In the genomic region with DNA sequence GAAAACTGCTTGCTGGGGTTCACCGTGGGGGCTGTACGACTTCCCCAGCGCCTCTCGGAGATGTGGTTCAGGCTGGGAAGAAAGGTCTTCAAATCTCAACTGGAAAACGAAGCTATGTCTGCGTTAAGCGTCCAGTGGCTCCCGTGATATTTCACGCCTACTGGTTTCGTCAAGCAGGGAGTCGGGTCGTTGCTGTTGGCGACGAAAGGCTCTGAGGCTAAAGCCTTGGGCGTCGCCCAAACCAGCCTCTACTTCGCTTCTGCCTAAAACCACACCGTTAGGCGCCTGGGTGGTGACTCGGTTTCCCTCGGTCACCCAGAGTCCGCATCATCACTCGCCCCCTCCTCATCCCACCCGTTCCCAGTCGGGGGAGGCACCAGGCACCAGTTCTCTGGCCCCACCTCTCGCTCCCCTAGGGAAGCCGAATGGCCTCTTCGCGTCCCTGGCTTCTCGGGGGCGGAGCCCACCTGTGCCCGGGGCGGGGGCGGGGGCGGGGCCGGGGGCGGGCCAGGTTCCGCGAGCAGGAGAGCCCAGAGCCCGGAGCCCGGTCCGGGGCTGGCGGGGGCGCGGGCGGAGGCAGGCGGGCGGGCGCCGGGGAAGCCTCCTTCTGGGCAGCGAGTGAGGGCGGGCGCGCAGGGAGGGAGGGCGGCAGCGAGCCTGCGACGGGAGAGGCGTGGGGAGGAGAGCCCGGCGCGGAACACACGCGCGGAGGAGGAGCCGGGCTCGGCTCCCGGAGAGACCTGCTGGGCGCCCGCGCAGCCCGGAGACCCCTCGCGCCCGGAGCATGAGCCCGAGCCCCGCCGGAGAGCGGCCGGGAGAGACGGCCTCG, we compare ENCODE assay signal across 8 cellular contexts. TPM values are rescaled to one million over a fixed set of nuclear protein-coding genes. Genes with fewer than 3 reads are reported as not detected.
DNase-seq lines count a peak whose midpoint lies in the region; ATAC-seq and TF ChIP-seq lines count a peak whose summit lies in the region.

Gene B4GALNT3 (plus strand): TSS at position 510 of the 829 bp plus-strand sequence. CDS start 438 bp downstream, outside the sequence.

- no peaks in the 10 kb centered on the region for H3K9me3 Mint-ChIP-seq in activated T-cell treated with anti-CD3 and anti-CD28 coated beads, Interleukin-2, amount 50 U/mL, for 24 hours
- no peaks in the 10 kb centered on the region for H3K9me3 Mint-ChIP-seq in nephron

- no peak within 1 kb of the TSS for H3K4me3 ChIP-seq in fibroblast of mammary gland (ENCODE audit: control insufficient read depth, low read depth, low read length)

- peak; percentile 69 for DNase-seq in DMS 273 (lab: John Stamatoyannopoulos, UW; ENCODE audit: unreplicated experiment)
- DNase-seq in DMS 273 treated with DMSO at 0.1 percent for 48 hours (lab: John Stamatoyannopoulos, UW): no peak
- peak; percentile 87 for DNase-seq in NCI-H510A treated with DMSO at 0.1 percent for 48 hours (lab: John Stamatoyannopoulos, UW)
- peak; percentile 67 for DNase-seq in activated T-cell treated with anti-CD3 and anti-CD28 coated beads, Interleukin-2, amount 50 U/mL, for 24 hours
- peak; percentile 12 for DNase-seq in fibroblast of mammary gland (ENCODE audit: low read depth)
- no peak for DNase-seq in ureter (ENCODE audit: low spot score)

- TF ChIP-seq CTCF in fibroblast of mammary gland (conservative IDR thresholded peaks at IDR 0.05; ENCODE audit: control insufficient read depth, insufficient read depth, low read depth, low read length) (no peak), nephron (IDR thresholded peaks at IDR 0.05; ENCODE audit: unreplicated experiment in 3 of 3) (no peak)

- H3K36me3 Mint-ChIP-seq in activated T-cell treated with anti-CD3 and anti-CD28 coated beads, Interleukin-2, amount 50 U/mL, for 24 hours (ENCODE audit: low read depth): no peaks in the 10 kb centered on the region
- H3K36me3 Mint-ChIP-seq in nephron (ENCODE audit: low read depth): no peaks in the 10 kb centered on the region

- no peak within 1 kb of the TSS for H3K27ac Mint-ChIP-seq in activated T-cell treated with anti-CD3 and anti-CD28 coated beads, Interleukin-2, amount 50 U/mL, for 24 hours
- peak within 1 kb of the TSS in 1 of 3 experiments; percentile 21 for H3K27ac Mint-ChIP-seq in nephron

- peak within 1 kb of the TSS; percentile 74 for H3K4me3 Mint-ChIP-seq in activated T-cell treated with anti-CD3 and anti-CD28 coated beads, Interleukin-2, amount 50 U/mL, for 24 hours
- peak within 1 kb of the TSS; percentile 87 to 89 (median 88) for H3K4me3 Mint-ChIP-seq in nephron

- ATAC-seq in HG03045 (IDR thresholded peaks at IDR 0.05; ENCODE audit: unreplicated experiment): no peak

- peaks cover 21% of the 10 kb centered on the region for H3K4me1 Mint-ChIP-seq in activated T-cell treated with anti-CD3 and anti-CD28 coated beads, Interleukin-2, amount 50 U/mL, for 24 hours (ENCODE audit: low read depth)
- peaks cover 38% of the 10 kb centered on the region for H3K4me1 Mint-ChIP-seq in nephron

- H3K27me3 Mint-ChIP-seq in activated T-cell treated with anti-CD3 and anti-CD28 coated beads, Interleukin-2, amount 50 U/mL, for 24 hours: peaks cover 41% of the 10 kb centered on the region
- H3K27me3 Mint-ChIP-seq in nephron (ENCODE audit: low read depth): peaks cover 78% of the 10 kb centered on the region

RNA-seq across cellular contexts. Expression of gene B4GALNT3, which starts in this region (rescaled TPM):
- total RNA-seq in ureter: 11.7 TPM

Comparison
In these comparisons a context has a peak if more than half of its experiments do, and no peak if none do; other contexts are left out.
1. DNase-seq: peak in DMS 273 (single experiment), NCI-H510A treated with DMSO at 0.1 percent for 48 hours (single experiment), activated T-cell treated with anti-CD3 and anti-CD28 coated beads, Interleukin-2, amount 50 U/mL, for 24 hours (single experiment) and fibroblast of mammary gland (single experiment); none in DMS 273 treated with DMSO at 0.1 percent for 48 hours (single experiment) and ureter (single experiment).